Comparison of ENCODE assay signal across 19 cellular contexts in genomic region chr7:13041368-13041988, GRCh38.
"Had no signal": no experiment of that assay in that cellular context is flagged by ENCODE, and none has a peak within 500 bp of the region (broad histone marks: within the 10 kb centered on the region; RNA-seq: fewer than 3 reads in every experiment).

No MANE protein-coding gene starts in this region.

- H3K9me3 ChIP-seq: colonic mucosa, esophagus muscularis mucosa, gastrocnemius medialis, spleen, thoracic aorta had no signal

- H3K27me3 ChIP-seq: colonic mucosa, dorsolateral prefrontal cortex, esophagus muscularis mucosa, gastrocnemius medialis, spleen had no signal

- H3K27ac ChIP-seq: colonic mucosa, dorsolateral prefrontal cortex, esophagus muscularis mucosa, gastrocnemius medialis, spleen, thoracic aorta had no signal

- ATAC-seq: activated T-cell treated with anti-CD3 and anti-CD28 coated beads, Interleukin-2, amount 50 U/mL, for 4 hours; effector memory CD8-positive, alpha-beta T cell; T-helper 17 cell had no signal

- H3K36me3 ChIP-seq: colonic mucosa, esophagus muscularis mucosa, gastrocnemius medialis, spleen, thoracic aorta had no signal

- H3K4me3 ChIP-seq: colonic mucosa, dorsolateral prefrontal cortex, esophagus muscularis mucosa, gastrocnemius medialis, spleen, thoracic aorta had no signal

- H3K4me1 ChIP-seq: colonic mucosa, gastrocnemius medialis, spleen had no signal

- DNase-seq: activated CD4-positive, alpha-beta T cell treated with anti-CD3 and anti-CD28 coated beads for 4 hours; activated CD4-positive, alpha-beta T cell treated with anti-CD3 and anti-CD28 coated beads, Interleukin-2, amount 50 U/mL, for 48 hours; activated CD4-positive, CD25-positive, alpha-beta regulatory T cell; activated CD8-positive, alpha-beta memory T cell treated with anti-CD3 and anti-CD28 coated beads, Interleukin-2, amount 50 U/mL, for 48 hours; activated naive CD4-positive, alpha-beta T cell; activated T-cell treated with anti-CD3 and anti-CD28 coated beads, Interleukin-2, amount 50 U/mL, for 4 hours; amniotic stem cell; colonic mucosa; dorsolateral prefrontal cortex; effector memory CD8-positive, alpha-beta T cell; hypothalamus; naive B cell; spleen; stimulated activated CD4-positive, alpha-beta T cell treated with anti-CD3 and anti-CD28 coated beads, Interleukin-4, amount 100 ng/mL, for 1 hour; stimulated activated naive CD4-positive, alpha-beta T cell treated with Interleukin-2 at 50 U/mL for 16 hours; T-helper 17 cell had no signal
